ENCODE assay signal across 35 cellular contexts in the genomic region with DNA sequence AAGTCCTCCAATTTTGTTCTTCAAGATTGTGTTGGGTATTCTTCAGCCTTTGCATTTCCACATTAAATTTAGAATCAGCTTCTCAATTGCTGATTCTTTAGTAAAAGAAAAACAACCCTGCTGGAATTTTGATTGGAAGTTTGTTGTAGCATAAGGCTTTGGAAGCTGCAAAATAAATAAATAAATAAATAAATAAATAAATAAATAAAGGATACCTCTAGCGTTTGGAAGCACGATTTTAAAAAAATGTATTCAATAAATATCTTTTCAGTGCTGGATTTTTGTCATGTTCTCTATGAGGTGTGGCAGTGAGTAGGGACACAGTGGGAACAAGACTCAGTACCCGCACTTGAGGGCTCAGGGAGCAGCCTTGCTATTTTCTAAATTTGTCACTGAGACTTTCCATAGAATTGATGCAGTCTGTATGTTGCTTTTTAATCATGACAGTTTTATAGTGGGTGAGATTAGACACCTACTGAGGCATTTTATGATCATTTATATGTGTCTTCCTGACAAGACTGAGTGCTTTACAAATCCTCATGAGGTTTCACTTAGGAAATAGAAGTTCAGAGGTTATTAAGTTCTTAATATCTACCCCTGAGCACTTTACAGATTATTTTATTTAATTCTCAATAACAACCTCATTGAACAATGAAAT. TPM values are rescaled to one million over a fixed set of nuclear protein-coding genes. Genes with fewer than 3 reads are reported as not detected.
"Had no signal": no experiment of that assay in that cellular context is flagged by ENCODE, and none has a peak within 500 bp of the region (broad histone marks: within the 10 kb centered on the region; RNA-seq: fewer than 3 reads in every experiment).

No MANE protein-coding gene starts in this region.

- H3K36me3 ChIP-seq: adrenal gland, ascending aorta, brain microvascular endothelial cell, breast epithelium, cardiac muscle cell had no signal

- H3K9me3 ChIP-seq: adrenal gland, ascending aorta, body of pancreas, breast epithelium had no signal

- FAIRE-seq: astrocyte, bronchial epithelial cell, colon had no signal

- DNase-seq: activated effector memory CD4-positive, alpha-beta T cell treated with anti-CD3 and anti-CD28 coated beads, Interleukin-2, amount 50 U/mL, for 16 hours; activated effector memory CD4-positive, alpha-beta T cell treated with Interleukin-2 at 50 U/mL for 16 hours; activated gamma-delta T cell; activated gamma-delta T cell treated with Interleukin-2 at 50 U/mL for 16 hours; activated naive CD4-positive, alpha-beta T cell; activated naive CD4-positive, alpha-beta T cell treated with anti-CD3 and anti-CD28 coated beads for 36 hours; activated naive CD4-positive, alpha-beta T cell treated with anti-CD3 and anti-CD28 coated beads, Interleukin-2, amount 10 ng/mL, durations not matched to agents 7 days and 5 days; activated naive CD4-positive, alpha-beta T cell treated with anti-CD3 and anti-CD28 coated beads, Interleukin-2, amount 50 U/mL, for 16 hours; activated naive CD4-positive, alpha-beta T cell treated with Interleukin-2 at 50 U/mL for 16 hours; activated naive CD8-positive, alpha-beta T cell treated with anti-CD3 and anti-CD28 coated beads for 36 hours; activated naive CD8-positive, alpha-beta T cell treated with anti-CD3 and anti-CD28 coated beads, Interleukin-2, amount 10 ng/mL, durations not matched to agents 7 days and 5 days; activated naive CD8-positive, alpha-beta T cell treated with anti-CD3 and anti-CD28 coated beads, Interleukin-2, amount 50 U/mL, for 24 hours; activated T-cell treated with anti-CD3 and anti-CD28 coated beads, Interleukin-2, amount 50 U/mL, for 4 hours; activated T-cell treated with anti-CD3 and anti-CD28 coated beads, Interleukin-2, amount 50 U/mL, for 48 hours; activated T-cell treated with anti-CD3 and anti-CD28 coated beads, Interleukin-2, amount 50 U/mL, for 72 hours; adrenal gland; amniotic stem cell; amygdala; anterior cingulate cortex; aorta; body of pancreas; brain microvascular endothelial cell; caudate nucleus; central memory CD4-positive, alpha-beta T cell; cerebellar nuclear complex had no signal

- H3K27ac ChIP-seq: adrenal gland, ascending aorta, body of pancreas, brain microvascular endothelial cell, breast epithelium, cardiac muscle cell had no signal

- H3K27me3 ChIP-seq: adrenal gland, ascending aorta, body of pancreas, brain microvascular endothelial cell, breast epithelium had no signal

- ATAC-seq: activated naive CD4-positive, alpha-beta T cell treated with anti-CD3 and anti-CD28 coated beads, Interleukin-2, amount 50 U/mL, for 72 hours; activated naive CD8-positive, alpha-beta T cell treated with anti-CD3 and anti-CD28 coated beads, Interleukin-2, amount 50 U/mL, for 24 hours; activated T-cell treated with anti-CD3 and anti-CD28 coated beads, Interleukin-2, amount 50 U/mL, for 4 hours; activated T-cell treated with anti-CD3 and anti-CD28 coated beads, Interleukin-2, amount 50 U/mL, for 72 hours; activated T-helper 17 cell treated with anti-CD3 and anti-CD28 coated beads, Interleukin-2, amount 50 U/mL, for 72 hours; body of pancreas had no signal

- H3K4me3 ChIP-seq: adrenal gland, ascending aorta, body of pancreas, breast epithelium, cardiac muscle cell had no signal

- H3K4me1 ChIP-seq: adrenal gland, ascending aorta, body of pancreas, breast epithelium had no signal

RNA-seq across cellular contexts. Expression of a gene that starts 51.4 kb away (rescaled TPM):
- total RNA-seq: activated naive CD4-positive, alpha-beta T cell treated with anti-CD3 and anti-CD28 coated beads for 36 hours; activated naive CD8-positive, alpha-beta T cell treated with anti-CD3 and anti-CD28 coated beads for 36 hours; activated T-cell treated with anti-CD3 and anti-CD28 coated beads, Interleukin-2, amount 50 U/mL, for 4 hours; activated T-helper 17 cell treated with anti-CD3 and anti-CD28 coated beads, Interleukin-2, amount 50 U/mL, for 72 hours; ascending aorta; astrocyte; bronchial epithelial cell; cardiac muscle cell; cardiac septum; chondrocyte had no signal
- polyA plus RNA-seq: aorta, cardiac muscle cell had no signal
